Comparison of ENCODE assay signal across 1 cellular context in the genomic region with DNA sequence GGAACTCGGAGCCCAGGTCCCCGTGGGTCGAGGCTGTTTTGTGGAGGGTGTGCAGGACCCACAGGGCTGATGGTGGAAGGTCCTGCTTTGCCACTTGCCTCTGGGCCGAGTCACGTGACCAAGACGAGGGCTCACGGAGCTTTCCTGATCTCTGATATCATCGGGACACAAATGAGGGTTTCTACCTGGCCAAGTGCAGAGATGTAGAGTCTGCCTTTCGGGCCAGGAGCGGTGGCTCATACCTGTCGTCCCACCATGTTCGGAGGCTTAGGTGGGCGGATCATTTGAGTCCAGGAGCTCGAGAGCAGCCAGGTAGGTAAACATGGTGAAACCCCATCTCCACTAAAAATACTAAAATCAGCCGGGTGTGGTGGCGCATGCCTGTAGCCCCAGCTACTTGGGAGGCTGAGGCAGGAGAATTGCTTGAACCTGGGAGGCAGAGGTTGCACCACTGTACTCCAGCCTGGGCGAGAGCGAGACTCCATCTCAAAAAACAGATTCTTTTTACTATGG.
A peak's percentile ranks its signal among the peaks of the same experiment; 100 is the strongest.
TF ChIP-seq lines count a peak whose summit lies in the region.

No MANE protein-coding gene starts in this region.

TF ChIP-seq in K562, 482 proteins besides CTCF, POLR2A, EP300 and RAD21 (continued from another document):
- TF ChIP-seq, protein P1, sequence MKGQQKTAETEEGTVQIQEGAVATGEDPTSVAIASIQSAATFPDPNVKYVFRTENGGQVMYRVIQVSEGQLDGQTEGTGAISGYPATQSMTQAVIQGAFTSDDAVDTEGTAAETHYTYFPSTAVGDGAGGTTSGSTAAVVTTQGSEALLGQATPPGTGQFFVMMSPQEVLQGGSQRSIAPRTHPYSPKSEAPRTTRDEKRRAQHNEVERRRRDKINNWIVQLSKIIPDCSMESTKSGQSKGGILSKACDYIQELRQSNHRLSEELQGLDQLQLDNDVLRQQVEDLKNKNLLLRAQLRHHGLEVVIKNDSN (CRISPR knock-in tag; IDR thresholded peaks at IDR 0.05) = peak; percentile 59
- TF ChIP-seq, protein P2, sequence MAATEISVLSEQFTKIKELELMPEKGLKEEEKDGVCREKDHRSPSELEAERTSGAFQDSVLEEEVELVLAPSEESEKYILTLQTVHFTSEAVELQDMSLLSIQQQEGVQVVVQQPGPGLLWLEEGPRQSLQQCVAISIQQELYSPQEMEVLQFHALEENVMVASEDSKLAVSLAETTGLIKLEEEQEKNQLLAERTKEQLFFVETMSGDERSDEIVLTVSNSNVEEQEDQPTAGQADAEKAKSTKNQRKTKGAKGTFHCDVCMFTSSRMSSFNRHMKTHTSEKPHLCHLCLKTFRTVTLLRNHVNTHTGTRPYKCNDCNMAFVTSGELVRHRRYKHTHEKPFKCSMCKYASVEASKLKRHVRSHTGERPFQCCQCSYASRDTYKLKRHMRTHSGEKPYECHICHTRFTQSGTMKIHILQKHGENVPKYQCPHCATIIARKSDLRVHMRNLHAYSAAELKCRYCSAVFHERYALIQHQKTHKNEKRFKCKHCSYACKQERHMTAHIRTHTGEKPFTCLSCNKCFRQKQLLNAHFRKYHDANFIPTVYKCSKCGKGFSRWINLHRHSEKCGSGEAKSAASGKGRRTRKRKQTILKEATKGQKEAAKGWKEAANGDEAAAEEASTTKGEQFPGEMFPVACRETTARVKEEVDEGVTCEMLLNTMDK (IDR thresholded peaks at IDR 0.05; ENCODE audit: borderline replicate concordance, insufficient read depth, low read depth, low read length, poor library complexity, severe bottlenecking) = no peak
- TF ChIP-seq SREBF2 (CRISPR knock-in tag; IDR thresholded peaks at IDR 0.05) (no peak), PRMT5 (CRISPR knock-in tag; IDR thresholded peaks at IDR 0.05) (no peak), STAT5B (CRISPR knock-in tag; IDR thresholded peaks at IDR 0.05) (no peak), POLR2AphosphoS5 (IDR thresholded peaks at IDR 0.05; ENCODE audit: control insufficient read depth, insufficient read depth, low read depth, low read length) (peak; percentile 69), SOX6 (IDR thresholded peaks at IDR 0.05) (no peak), TSC22D4 (tag; IDR thresholded peaks at IDR 0.05) (no peak), GABPB2 (CRISPR knock-in tag; conservative IDR thresholded peaks at IDR 0.05) (no peak), MBD2 (IDR thresholded peaks at IDR 0.05; ENCODE audit: borderline replicate concordance, low read depth) (0 out of 2 replicates have a peak, but pooled peaks have one; percentile 14), SLC30A9 (CRISPR knock-in tag; IDR thresholded peaks at IDR 0.05) (no peak), SMARCB1 (IDR thresholded peaks at IDR 0.05; ENCODE audit: insufficient read length, low read depth) (no peak), POLR2G (IDR thresholded peaks at IDR 0.05; ENCODE audit: low read depth, low read length) (peak; percentile 51), RB1 (IDR thresholded peaks at IDR 0.05; ENCODE audit: low read depth) (no peak), ARHGAP35 (IDR thresholded peaks at IDR 0.05; ENCODE audit: partially characterized antibody) (no peak), SMC3 (conservative IDR thresholded peaks at IDR 0.05; ENCODE audit: insufficient read depth, low read depth, low read length) (no peak), ZC3H11A (IDR thresholded peaks at IDR 0.05; ENCODE audit: low read depth, low read length) (no peak), CTBP1 (IDR thresholded peaks at IDR 0.05; ENCODE audit: borderline replicate concordance) (no peak), ZNF23 (CRISPR knock-in tag; IDR thresholded peaks at IDR 0.05) (no peak), DIDO1 (tag; IDR thresholded peaks at IDR 0.05; ENCODE audit: low read depth) (no peak), TOE1 (IDR thresholded peaks at IDR 0.05; ENCODE audit: borderline replicate concordance) (peak; percentile 81), TOE1 (CRISPR knock-in tag; IDR thresholded peaks at IDR 0.05; ENCODE audit: borderline replicate concordance, low read depth) (no peak), HDAC1 (IDR thresholded peaks at IDR 0.05) (no peak), PHF21A (IDR thresholded peaks at IDR 0.05; ENCODE audit: borderline replicate concordance, low read depth) (no peak), NFIC (IDR thresholded peaks at IDR 0.05) (no peak), HMGN3 (IDR thresholded peaks at IDR 0.05; ENCODE audit: borderline replicate concordance, extremely low read depth, insufficient read length, low read depth, low read length) (peak; percentile 39), CSDE1 (IDR thresholded peaks at IDR 0.05) (no peak), ZNF12 (CRISPR knock-in tag; IDR thresholded peaks at IDR 0.05) (no peak), THRAP3 (IDR thresholded peaks at IDR 0.05; ENCODE audit: borderline replicate concordance) (no peak), TAL1 (IDR thresholded peaks at IDR 0.05) (no peak), MYNN (IDR thresholded peaks at IDR 0.05) (peak; percentile 63; the same call in 1 of the 2 replicates), MYNN (CRISPR knock-in tag; IDR thresholded peaks at IDR 0.05) (no peak), ESRRB (CRISPR knock-in tag; IDR thresholded peaks at IDR 0.05; ENCODE audit: borderline replicate concordance) (no peak), EGR1 (conservative IDR thresholded peaks at IDR 0.05) (no peak), HDGF (IDR thresholded peaks at IDR 0.05) (no peak), NFE2 (IDR thresholded peaks at IDR 0.05; ENCODE audit: low read depth) (no peak), PCBP1 (IDR thresholded peaks at IDR 0.05; ENCODE audit: low read depth, low read length, poor library complexity, severe bottlenecking) (no peak), POLR2AphosphoS2 (IDR thresholded peaks at IDR 0.05; ENCODE audit: low read length) (peak; percentile 81), CBFA2T2 (conservative IDR thresholded peaks at IDR 0.05) (peak; percentile 43; the same call in 1 of the 2 replicates), RBFOX2 (IDR thresholded peaks at IDR 0.05; ENCODE audit: low read depth, low read length) (peak; percentile 50; the same call in 1 of the 2 replicates), BHLHE40 (IDR thresholded peaks at IDR 0.05; ENCODE audit: low read length) (peak; percentile 44; the same call in 1 of the 2 replicates), KLF6 (CRISPR knock-in tag; IDR thresholded peaks at IDR 0.05; ENCODE audit: borderline replicate concordance) (no peak), SUPT5H (IDR thresholded peaks at IDR 0.05) (peak; percentile 60)
- TF ChIP-seq, protein P3, sequence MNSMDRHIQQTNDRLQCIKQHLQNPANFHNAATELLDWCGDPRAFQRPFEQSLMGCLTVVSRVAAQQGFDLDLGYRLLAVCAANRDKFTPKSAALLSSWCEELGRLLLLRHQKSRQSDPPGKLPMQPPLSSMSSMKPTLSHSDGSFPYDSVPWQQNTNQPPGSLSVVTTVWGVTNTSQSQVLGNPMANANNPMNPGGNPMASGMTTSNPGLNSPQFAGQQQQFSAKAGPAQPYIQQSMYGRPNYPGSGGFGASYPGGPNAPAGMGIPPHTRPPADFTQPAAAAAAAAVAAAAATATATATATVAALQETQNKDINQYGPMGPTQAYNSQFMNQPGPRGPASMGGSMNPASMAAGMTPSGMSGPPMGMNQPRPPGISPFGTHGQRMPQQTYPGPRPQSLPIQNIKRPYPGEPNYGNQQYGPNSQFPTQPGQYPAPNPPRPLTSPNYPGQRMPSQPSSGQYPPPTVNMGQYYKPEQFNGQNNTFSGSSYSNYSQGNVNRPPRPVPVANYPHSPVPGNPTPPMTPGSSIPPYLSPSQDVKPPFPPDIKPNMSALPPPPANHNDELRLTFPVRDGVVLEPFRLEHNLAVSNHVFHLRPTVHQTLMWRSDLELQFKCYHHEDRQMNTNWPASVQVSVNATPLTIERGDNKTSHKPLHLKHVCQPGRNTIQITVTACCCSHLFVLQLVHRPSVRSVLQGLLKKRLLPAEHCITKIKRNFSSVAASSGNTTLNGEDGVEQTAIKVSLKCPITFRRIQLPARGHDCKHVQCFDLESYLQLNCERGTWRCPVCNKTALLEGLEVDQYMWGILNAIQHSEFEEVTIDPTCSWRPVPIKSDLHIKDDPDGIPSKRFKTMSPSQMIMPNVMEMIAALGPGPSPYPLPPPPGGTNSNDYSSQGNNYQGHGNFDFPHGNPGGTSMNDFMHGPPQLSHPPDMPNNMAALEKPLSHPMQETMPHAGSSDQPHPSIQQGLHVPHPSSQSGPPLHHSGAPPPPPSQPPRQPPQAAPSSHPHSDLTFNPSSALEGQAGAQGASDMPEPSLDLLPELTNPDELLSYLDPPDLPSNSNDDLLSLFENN (IDR thresholded peaks at IDR 0.05; ENCODE audit: low read depth in 2 of 2, low read length in 2 of 2) = no peak
- TF ChIP-seq, protein P4, sequence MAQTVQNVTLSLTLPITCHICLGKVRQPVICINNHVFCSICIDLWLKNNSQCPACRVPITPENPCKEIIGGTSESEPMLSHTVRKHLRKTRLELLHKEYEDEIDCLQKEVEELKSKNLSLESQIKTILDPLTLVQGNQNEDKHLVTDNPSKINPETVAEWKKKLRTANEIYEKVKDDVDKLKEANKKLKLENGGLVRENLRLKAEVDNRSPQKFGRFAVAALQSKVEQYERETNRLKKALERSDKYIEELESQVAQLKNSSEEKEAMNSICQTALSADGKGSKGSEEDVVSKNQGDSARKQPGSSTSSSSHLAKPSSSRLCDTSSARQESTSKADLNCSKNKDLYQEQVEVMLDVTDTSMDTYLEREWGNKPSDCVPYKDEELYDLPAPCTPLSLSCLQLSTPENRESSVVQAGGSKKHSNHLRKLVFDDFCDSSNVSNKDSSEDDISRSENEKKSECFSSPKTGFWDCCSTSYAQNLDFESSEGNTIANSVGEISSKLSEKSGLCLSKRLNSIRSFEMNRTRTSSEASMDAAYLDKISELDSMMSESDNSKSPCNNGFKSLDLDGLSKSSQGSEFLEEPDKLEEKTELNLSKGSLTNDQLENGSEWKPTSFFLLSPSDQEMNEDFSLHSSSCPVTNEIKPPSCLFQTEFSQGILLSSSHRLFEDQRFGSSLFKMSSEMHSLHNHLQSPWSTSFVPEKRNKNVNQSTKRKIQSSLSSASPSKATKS (CRISPR knock-in tag; IDR thresholded peaks at IDR 0.05) = no peak
- TF ChIP-seq, protein P5, sequence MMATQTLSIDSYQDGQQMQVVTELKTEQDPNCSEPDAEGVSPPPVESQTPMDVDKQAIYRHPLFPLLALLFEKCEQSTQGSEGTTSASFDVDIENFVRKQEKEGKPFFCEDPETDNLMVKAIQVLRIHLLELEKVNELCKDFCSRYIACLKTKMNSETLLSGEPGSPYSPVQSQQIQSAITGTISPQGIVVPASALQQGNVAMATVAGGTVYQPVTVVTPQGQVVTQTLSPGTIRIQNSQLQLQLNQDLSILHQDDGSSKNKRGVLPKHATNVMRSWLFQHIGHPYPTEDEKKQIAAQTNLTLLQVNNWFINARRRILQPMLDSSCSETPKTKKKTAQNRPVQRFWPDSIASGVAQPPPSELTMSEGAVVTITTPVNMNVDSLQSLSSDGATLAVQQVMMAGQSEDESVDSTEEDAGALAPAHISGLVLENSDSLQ (IDR thresholded peaks at IDR 0.05) = no peak
- TF ChIP-seq, protein P6, sequence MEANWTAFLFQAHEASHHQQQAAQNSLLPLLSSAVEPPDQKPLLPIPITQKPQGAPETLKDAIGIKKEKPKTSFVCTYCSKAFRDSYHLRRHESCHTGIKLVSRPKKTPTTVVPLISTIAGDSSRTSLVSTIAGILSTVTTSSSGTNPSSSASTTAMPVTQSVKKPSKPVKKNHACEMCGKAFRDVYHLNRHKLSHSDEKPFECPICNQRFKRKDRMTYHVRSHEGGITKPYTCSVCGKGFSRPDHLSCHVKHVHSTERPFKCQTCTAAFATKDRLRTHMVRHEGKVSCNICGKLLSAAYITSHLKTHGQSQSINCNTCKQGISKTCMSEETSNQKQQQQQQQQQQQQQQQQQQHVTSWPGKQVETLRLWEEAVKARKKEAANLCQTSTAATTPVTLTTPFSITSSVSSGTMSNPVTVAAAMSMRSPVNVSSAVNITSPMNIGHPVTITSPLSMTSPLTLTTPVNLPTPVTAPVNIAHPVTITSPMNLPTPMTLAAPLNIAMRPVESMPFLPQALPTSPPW (CRISPR knock-in tag; IDR thresholded peaks at IDR 0.05) = no peak
- TF ChIP-seq, protein P7, sequence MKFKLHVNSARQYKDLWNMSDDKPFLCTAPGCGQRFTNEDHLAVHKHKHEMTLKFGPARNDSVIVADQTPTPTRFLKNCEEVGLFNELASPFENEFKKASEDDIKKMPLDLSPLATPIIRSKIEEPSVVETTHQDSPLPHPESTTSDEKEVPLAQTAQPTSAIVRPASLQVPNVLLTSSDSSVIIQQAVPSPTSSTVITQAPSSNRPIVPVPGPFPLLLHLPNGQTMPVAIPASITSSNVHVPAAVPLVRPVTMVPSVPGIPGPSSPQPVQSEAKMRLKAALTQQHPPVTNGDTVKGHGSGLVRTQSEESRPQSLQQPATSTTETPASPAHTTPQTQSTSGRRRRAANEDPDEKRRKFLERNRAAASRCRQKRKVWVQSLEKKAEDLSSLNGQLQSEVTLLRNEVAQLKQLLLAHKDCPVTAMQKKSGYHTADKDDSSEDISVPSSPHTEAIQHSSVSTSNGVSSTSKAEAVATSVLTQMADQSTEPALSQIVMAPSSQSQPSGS (CRISPR knock-in tag; IDR thresholded peaks at IDR 0.05) = no peak
- TF ChIP-seq, protein P8, sequence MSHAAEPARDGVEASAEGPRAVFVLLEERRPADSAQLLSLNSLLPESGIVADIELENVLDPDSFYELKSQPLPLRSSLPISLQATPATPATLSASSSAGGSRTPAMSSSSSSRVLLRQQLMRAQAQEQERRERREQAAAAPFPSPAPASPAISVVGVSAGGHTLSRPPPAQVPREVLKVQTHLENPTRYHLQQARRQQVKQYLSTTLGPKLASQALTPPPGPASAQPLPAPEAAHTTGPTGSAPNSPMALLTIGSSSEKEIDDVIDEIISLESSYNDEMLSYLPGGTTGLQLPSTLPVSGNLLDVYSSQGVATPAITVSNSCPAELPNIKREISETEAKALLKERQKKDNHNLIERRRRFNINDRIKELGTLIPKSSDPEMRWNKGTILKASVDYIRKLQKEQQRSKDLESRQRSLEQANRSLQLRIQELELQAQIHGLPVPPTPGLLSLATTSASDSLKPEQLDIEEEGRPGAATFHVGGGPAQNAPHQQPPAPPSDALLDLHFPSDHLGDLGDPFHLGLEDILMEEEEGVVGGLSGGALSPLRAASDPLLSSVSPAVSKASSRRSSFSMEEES (CRISPR knock-in tag; IDR thresholded peaks at IDR 0.05) = peak; percentile 83
- TF ChIP-seq, protein P9, sequence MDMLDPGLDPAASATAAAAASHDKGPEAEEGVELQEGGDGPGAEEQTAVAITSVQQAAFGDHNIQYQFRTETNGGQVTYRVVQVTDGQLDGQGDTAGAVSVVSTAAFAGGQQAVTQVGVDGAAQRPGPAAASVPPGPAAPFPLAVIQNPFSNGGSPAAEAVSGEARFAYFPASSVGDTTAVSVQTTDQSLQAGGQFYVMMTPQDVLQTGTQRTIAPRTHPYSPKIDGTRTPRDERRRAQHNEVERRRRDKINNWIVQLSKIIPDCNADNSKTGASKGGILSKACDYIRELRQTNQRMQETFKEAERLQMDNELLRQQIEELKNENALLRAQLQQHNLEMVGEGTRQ (CRISPR knock-in tag; IDR thresholded peaks at IDR 0.05) = peak; percentile 59
- TF ChIP-seq, protein P10, sequence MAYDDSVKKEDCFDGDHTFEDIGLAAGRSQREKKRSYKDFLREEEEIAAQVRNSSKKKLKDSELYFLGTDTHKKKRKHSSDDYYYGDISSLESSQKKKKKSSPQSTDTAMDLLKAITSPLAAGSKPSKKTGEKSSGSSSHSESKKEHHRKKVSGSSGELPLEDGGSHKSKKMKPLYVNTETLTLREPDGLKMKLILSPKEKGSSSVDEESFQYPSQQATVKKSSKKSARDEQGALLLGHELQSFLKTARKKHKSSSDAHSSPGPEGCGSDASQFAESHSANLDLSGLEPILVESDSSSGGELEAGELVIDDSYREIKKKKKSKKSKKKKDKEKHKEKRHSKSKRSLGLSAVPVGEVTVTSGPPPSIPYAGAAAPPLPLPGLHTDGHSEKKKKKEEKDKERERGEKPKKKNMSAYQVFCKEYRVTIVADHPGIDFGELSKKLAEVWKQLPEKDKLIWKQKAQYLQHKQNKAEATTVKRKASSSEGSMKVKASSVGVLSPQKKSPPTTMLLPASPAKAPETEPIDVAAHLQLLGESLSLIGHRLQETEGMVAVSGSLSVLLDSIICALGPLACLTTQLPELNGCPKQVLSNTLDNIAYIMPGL (CRISPR knock-in tag; IDR thresholded peaks at IDR 0.05) = no peak
